In the genomic region with DNA sequence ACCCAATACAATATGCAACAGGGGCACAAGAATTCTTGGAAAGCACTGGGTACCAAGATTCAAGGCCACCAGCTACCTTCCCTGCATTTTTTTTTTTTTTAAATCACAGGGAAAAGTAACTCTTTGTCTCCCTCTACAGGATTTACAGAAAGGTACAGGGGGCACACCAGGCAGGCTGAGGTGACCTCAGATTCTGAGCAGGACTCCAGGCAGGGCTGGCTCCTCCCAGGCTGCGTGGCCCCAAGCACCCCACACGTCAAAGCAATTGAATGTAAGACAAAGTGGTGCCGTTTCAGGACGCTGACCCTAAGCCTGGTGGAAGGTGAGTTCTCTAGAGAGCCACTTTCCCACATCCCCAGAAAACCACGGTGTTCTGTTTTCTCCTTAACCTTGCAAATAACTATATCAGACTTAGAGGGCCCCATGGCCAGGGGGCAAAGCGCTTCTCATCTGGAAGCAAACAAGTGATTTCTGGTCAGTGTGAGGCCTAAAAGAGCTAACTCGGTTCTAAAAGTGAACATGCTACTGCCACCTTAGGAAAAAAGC, we compare ENCODE assay signal across 8 cellular contexts.
DNase-seq lines count a peak whose midpoint lies in the region; ATAC-seq and TF ChIP-seq lines count a peak whose summit lies in the region.

No MANE protein-coding gene starts in this region.

- no peaks in the 10 kb centered on the region for H3K36me3 ChIP-seq in OCI-LY1 (ENCODE audit: insufficient read depth, low read length)

- H3K9me3 ChIP-seq in OCI-LY1 (ENCODE audit: low read length) = no peaks in the 10 kb centered on the region

- no peaks in the 10 kb centered on the region for H3K27me3 Mint-ChIP-seq in MCF 10A (ENCODE audit: insufficient read depth, unreplicated experiment)

- no peak overlapping the region for H3K4me3 Mint-ChIP-seq in MCF 10A (ENCODE audit: unreplicated experiment)
- H3K4me3 Mint-ChIP-seq in stimulated activated effector memory CD8-positive, alpha-beta T cell treated with anti-CD3 and anti-CD28 coated beads, Interleukin-12 subunit alpha, Interleukin-12 subunit beta, amount 100 ng/mL, for 72 hours = no peak overlapping the region

- H4K20me1 ChIP-seq in OCI-LY1 (ENCODE audit: insufficient read depth, low read length) = no peaks in the 10 kb centered on the region

- H3K4me2 ChIP-seq in OCI-LY1 (ENCODE audit: low read length) = no peak overlapping the region

- DNase-seq in activated T-cell treated with anti-CD3 and anti-CD28 coated beads for 24 hours (ENCODE audit: low read depth) (peak; percentile 20), activated T-cell treated with anti-CD3 and anti-CD28 coated beads for 4 hours (no peak), MCF 10A (ENCODE audit: unreplicated experiment) (peak; percentile 62), kidney glomerular epithelial cell (lab: John Stamatoyannopoulos, UW) (peak; percentile 60)
- DNase-seq in stimulated activated effector memory CD8-positive, alpha-beta T cell treated with anti-CD3 and anti-CD28 coated beads, Interleukin-12 subunit alpha, Interleukin-12 subunit beta, amount 100 ng/mL, for 72 hours (ENCODE audit: low spot score in 2 of 2) = peak in 1 of 2 donors; percentile 64

- intact Hi-C loops in MCF 10A (cut with micrococcal nuclease) = loop anchor here (10.0 kb wide), 2 partner anchors 53 to 643 kb away; no protein-coding TSS in a partner anchor

- no peaks in the 10 kb centered on the region for H3F3A ChIP-seq in OCI-LY1 (ENCODE audit: insufficient read depth, low read length)

- no peaks in the 10 kb centered on the region; the same call in 1 of the 2 replicates for H3K27me3 ChIP-seq in OCI-LY1 (ENCODE audit: insufficient read depth, low read length)

- no peak overlapping the region for H3K4me3 ChIP-seq in OCI-LY1 (ENCODE audit: low read depth, low read length, poor library complexity, severe bottlenecking)

- no peaks in the 10 kb centered on the region for H3K79me2 ChIP-seq in OCI-LY1 (ENCODE audit: insufficient read depth, low read length)

- POLR2A ChIA-PET in MCF 10A (lab: Yijun Ruan, JAX) = interaction anchor here (0.5 to 1.3 kb wide), 13 partner anchors 294 to 1298 kb away, joined by 3 to 5 read pairs (median 3); no protein-coding TSS in a partner anchor

- CTCF ChIA-PET in MCF 10A (lab: Yijun Ruan, JAX) = interaction anchor here (0.6 to 5.2 kb wide), 37 partner anchors 8 to 1848 kb away, joined by 3 to 43 read pairs (median 4); no protein-coding TSS in a partner anchor

- H3K9me2 ChIP-seq in OCI-LY1 (ENCODE audit: low read depth, low read length) = no peaks in the 10 kb centered on the region

- peak; percentile 70 for ATAC-seq in HG03103 (IDR thresholded peaks at IDR 0.05; ENCODE audit: low read depth, unreplicated experiment)
- peak; percentile 88 for ATAC-seq in stimulated activated effector memory CD8-positive, alpha-beta T cell treated with anti-CD3 and anti-CD28 coated beads, Interleukin-12 subunit alpha, Interleukin-12 subunit beta, amount 100 ng/mL, for 72 hours
- ATAC-seq in HG03378 (IDR thresholded peaks at IDR 0.05; ENCODE audit: unreplicated experiment) = no peak

- TF ChIP-seq CTCF in OCI-LY1 (IDR thresholded peaks at IDR 0.05; ENCODE audit: low read length) (peak; percentile 62), MCF 10A (IDR thresholded peaks at IDR 0.05; ENCODE audit: unreplicated experiment) (peak; percentile 63)

- H3K9ac ChIP-seq in OCI-LY1 (ENCODE audit: low read length) = no peak overlapping the region

- H3K4me1 Mint-ChIP-seq in MCF 10A (ENCODE audit: insufficient read depth, unreplicated experiment) = peaks cover 14% of the 10 kb centered on the region
- peaks cover 9% of the 10 kb centered on the region for H3K4me1 Mint-ChIP-seq in stimulated activated effector memory CD8-positive, alpha-beta T cell treated with anti-CD3 and anti-CD28 coated beads, Interleukin-12 subunit alpha, Interleukin-12 subunit beta, amount 100 ng/mL, for 72 hours

- H3K27ac Mint-ChIP-seq in MCF 10A (ENCODE audit: low read depth, unreplicated experiment) = no peak overlapping the region
- H3K27ac Mint-ChIP-seq in stimulated activated effector memory CD8-positive, alpha-beta T cell treated with anti-CD3 and anti-CD28 coated beads, Interleukin-12 subunit alpha, Interleukin-12 subunit beta, amount 100 ng/mL, for 72 hours = no peak overlapping the region

- H2AFZ ChIP-seq in OCI-LY1 (ENCODE audit: low read length) = no peak overlapping the region

- no peaks in the 10 kb centered on the region for H3K36me3 Mint-ChIP-seq in MCF 10A (ENCODE audit: insufficient read depth, unreplicated experiment)
- no peaks in the 10 kb centered on the region for H3K36me3 Mint-ChIP-seq in stimulated activated effector memory CD8-positive, alpha-beta T cell treated with anti-CD3 and anti-CD28 coated beads, Interleukin-12 subunit alpha, Interleukin-12 subunit beta, amount 100 ng/mL, for 72 hours

- H3K4me1 ChIP-seq in OCI-LY1 (ENCODE audit: insufficient read depth, low read length, severe bottlenecking) = no peaks in the 10 kb centered on the region

- no peaks in the 10 kb centered on the region for H3K9me3 Mint-ChIP-seq in MCF 10A (ENCODE audit: unreplicated experiment)
- H3K9me3 Mint-ChIP-seq in stimulated activated effector memory CD8-positive, alpha-beta T cell treated with anti-CD3 and anti-CD28 coated beads, Interleukin-12 subunit alpha, Interleukin-12 subunit beta, amount 100 ng/mL, for 72 hours = no peaks in the 10 kb centered on the region

- BruUV-seq in MCF 10A (replicated peaks; lab: Mats Ljungman, UMichigan) = no TSS peak

- no peak overlapping the region for H3K27ac ChIP-seq in OCI-LY1 (ENCODE audit: low read depth, low read length, poor library complexity, severe bottlenecking)
